ENCODE assay signal across 13 cellular contexts in genomic region chr1:175307160-175307559, GRCh38.
DNase-seq lines count a peak whose midpoint lies in the region; ATAC-seq and TF ChIP-seq lines count a peak whose summit lies in the region.
"Had no signal": no experiment of that assay in that cellular context is flagged by ENCODE, and none has a peak within 500 bp of the region (broad histone marks: within the 10 kb centered on the region; RNA-seq: fewer than 3 reads in every experiment).

No MANE protein-coding gene starts in this region.

- no peak for TF ChIP-seq CTCF in DOHH2 (IDR thresholded peaks at IDR 0.05; ENCODE audit: low read depth, low read length, poor library complexity, severe bottlenecking)
- no peak for TF ChIP-seq CTCF in HEK293 (tag by site-specific recombination; IDR thresholded peaks at IDR 0.05)
- no peak for TF ChIP-seq CTCF in progenitor cell of endocrine pancreas (IDR thresholded peaks at IDR 0.05; ENCODE audit: unreplicated experiment)

- no peaks in the 10 kb centered on the region for H3K36me3 Mint-ChIP-seq in progenitor cell of endocrine pancreas (ENCODE audit: insufficient read depth)

- intact Hi-C loops in left ventricle myocardium superior (cut with micrococcal nuclease), result no loop called here

- H3K4me3 ChIP-seq in DOHH2 (ENCODE audit: low read length), result peak overlapping the region; percentile 50
- H3K4me3 ChIP-seq in HEK293 (ENCODE audit: low read depth, low read length), result no peak overlapping the region
- H3K4me3 ChIP-seq: pancreas, SJCRH30 had no signal

- no peaks in the 10 kb centered on the region for H3K36me3 ChIP-seq in DOHH2 (ENCODE audit: control insufficient read depth, low read length)
- H3K36me3 ChIP-seq in HEK293 (ENCODE audit: control insufficient read depth in 2 of 2, insufficient read depth in 1 of 2, low read length in 2 of 2), result no peaks in the 10 kb centered on the region
- H3K36me3 ChIP-seq: pancreas, SJCRH30 had no signal

- H3K27ac ChIP-seq in DOHH2 (ENCODE audit: low read depth, low read length) (peak overlapping the region; percentile 64), HEK293 (ENCODE audit: extremely low read depth, low read depth, low read length) (no peak overlapping the region)
- H3K27ac ChIP-seq: pancreas, SJCRH30, VCaP had no signal

- no peaks in the 10 kb centered on the region for H3F3A ChIP-seq in DOHH2 (ENCODE audit: control insufficient read depth, insufficient read depth)

- H3K27me3 Mint-ChIP-seq in progenitor cell of endocrine pancreas, result peaks cover 16% of the 10 kb centered on the region

- H3K4me3 Mint-ChIP-seq in progenitor cell of endocrine pancreas (ENCODE audit: low read depth), result no peak overlapping the region

- CTCF ChIA-PET in HEK293 (lab: Yijun Ruan, JAX), result no interaction called here

- POLR2A ChIA-PET in HEK293 (lab: Yijun Ruan, JAX), result no interaction called here

- no peaks in the 10 kb centered on the region for H3K79me2 ChIP-seq in DOHH2 (ENCODE audit: control insufficient read depth, low read length)

- ATAC-seq in GM19043 (IDR thresholded peaks at IDR 0.05; ENCODE audit: low read depth, unreplicated experiment), result peak; percentile 83
- peak; percentile 67 for ATAC-seq in HG03442 (IDR thresholded peaks at IDR 0.05; ENCODE audit: unreplicated experiment)
- ATAC-seq in left ventricle myocardium superior, result no peak
- ATAC-seq: pancreas had no signal

- DNase-seq in progenitor cell of endocrine pancreas (ENCODE audit: low spot score, unreplicated experiment), result no peak
- no peak for DNase-seq in left ventricle myocardium superior
- DNase-seq in putamen (ENCODE audit: low spot score), result no peak
- DNase-seq in cerebellum (ENCODE audit: low spot score), result no peak
- DNase-seq: amygdala; pancreas; SJCRH30; stimulated activated CD4-positive, alpha-beta T cell treated with anti-CD3 and anti-CD28 coated beads, Interleukin-15, amount 100 ng/mL, for 24 hours had no signal

- no peaks in the 10 kb centered on the region for H3K4me1 Mint-ChIP-seq in progenitor cell of endocrine pancreas (ENCODE audit: low read depth)

- no peaks in the 10 kb centered on the region for H4K20me1 ChIP-seq in DOHH2 (ENCODE audit: control insufficient read depth, insufficient read depth, low read depth, low read length)

- no peaks in the 10 kb centered on the region for H3K9me2 ChIP-seq in DOHH2 (replicated peaks; ENCODE audit: control insufficient read depth, low read length)

- H3K27ac Mint-ChIP-seq in progenitor cell of endocrine pancreas, result no peak overlapping the region

- no peaks in the 10 kb centered on the region for H3K9me3 Mint-ChIP-seq in progenitor cell of endocrine pancreas (ENCODE audit: low read depth)

- no peaks in the 10 kb centered on the region for H3K9me3 ChIP-seq in DOHH2 (ENCODE audit: control insufficient read depth, insufficient read depth, low read length)
- no peaks in the 10 kb centered on the region for H3K9me3 ChIP-seq in HEK293 (ENCODE audit: control insufficient read depth, insufficient read depth, low read depth, low read length)
- H3K9me3 ChIP-seq: SJCRH30 had no signal

- peaks cover 59% of the 10 kb centered on the region for H3K4me1 ChIP-seq in DOHH2 (ENCODE audit: control insufficient read depth, low read length)
- H3K4me1 ChIP-seq in HEK293 (ENCODE audit: control insufficient read depth, insufficient read depth, low read length), result peaks cover 6% of the 10 kb centered on the region; the same call in 1 of the 2 replicates
- H3K4me1 ChIP-seq: pancreas, SJCRH30 had no signal

- peak overlapping the region; percentile 74 for H3K4me2 ChIP-seq in DOHH2 (ENCODE audit: low read length)

- no peaks in the 10 kb centered on the region for H3K27me3 ChIP-seq in DOHH2 (ENCODE audit: control insufficient read depth, low read length)
- H3K27me3 ChIP-seq: pancreas had no signal

TF ChIP-seq in HEK293, 187 proteins besides CTCF, POLR2A, EP300 and RAD21:
- TF ChIP-seq ZNF777 (tag by site-specific recombination; IDR thresholded peaks at IDR 0.05; ENCODE audit: borderline replicate concordance) (no peak), ZFHX2 (tag by site-specific recombination; conservative IDR thresholded peaks at IDR 0.05) (peak; percentile 47; the same call in 1 of the 2 replicates)
